In genomic region chrX:119919835-119920585, GRCh38 we compare ENCODE assay signal across 19 cellular contexts. TPM values are rescaled to one million over a fixed set of nuclear protein-coding genes. Genes with fewer than 3 reads are reported as not detected.
DNase-seq lines count a peak whose midpoint lies in the region; ATAC-seq, FAIRE-seq and TF ChIP-seq lines count a peak whose summit lies in the region.
"Had no signal": no experiment of that assay in that cellular context is flagged by ENCODE, and none has a peak within 500 bp of the region (broad histone marks: within the 10 kb centered on the region; RNA-seq: fewer than 3 reads in every experiment).

No MANE protein-coding gene starts in this region.

- intact Hi-C loops in K562 (cut with micrococcal nuclease) = no loop called here

- H3K79me2 ChIP-seq in K562 (ENCODE audit: control insufficient read depth, insufficient read depth, low read length) = no peaks in the 10 kb centered on the region

- H2AFZ ChIP-seq in K562 (ENCODE audit: low read depth, low read length) = no peak overlapping the region
- H2AFZ ChIP-seq: GM23338 had no signal

- no peak for TF ChIP-seq EP300 in A549 (IDR thresholded peaks at IDR 0.05)
- no peak for TF ChIP-seq EP300 in K562 (IDR thresholded peaks at IDR 0.05; ENCODE audit: low read length)

- no peak for TF ChIP-seq POLR2A in A549 (IDR thresholded peaks at IDR 0.05; ENCODE audit: low read length)
- TF ChIP-seq POLR2A in K562 (conservative IDR thresholded peaks at IDR 0.05) = no peak

- H3K9me3 ChIP-seq in A549 (no peaks in the 10 kb centered on the region), HAP-1 (no peaks in the 10 kb centered on the region), K562 (replicated peaks; ENCODE audit: control insufficient read depth, insufficient read depth, low read depth, low read length) (no peaks in the 10 kb centered on the region)
- H3K9me3 ChIP-seq: Caco-2 had no signal

- FAIRE-seq in A549 (lab: Jason Lieb, UNC) = no peak
- FAIRE-seq in K562 (lab: Jason Lieb, UNC) = no peak
- FAIRE-seq: G401.6, GM12892, H54 had no signal

- CTCF ChIA-PET in A549 (lab: Yijun Ruan, JAX) (interaction anchor here (0.9 kb wide), 1 partner anchor 32 kb away, joined by 5 read pairs; no protein-coding TSS in a partner anchor), K562 (lab: Yijun Ruan, JAX; ENCODE audit: low intra/inter-chr PET ratio) (no interaction called here)

- H4K20me1 ChIP-seq in K562 (replicated peaks; ENCODE audit: control insufficient read depth, insufficient read depth, low read length) = no peaks in the 10 kb centered on the region

- no peak overlapping the region for H3K9ac ChIP-seq in K562 (ENCODE audit: insufficient read depth in 1 of 2, low read depth in 2 of 2, low read length in 2 of 2)

- H3K27ac ChIP-seq in A549 (no peak overlapping the region), K562 (ENCODE audit: extremely low read depth, low read depth, low read length) (no peak overlapping the region)

- ATAC-seq in A549 (no peak), K562 (no peak)
- ATAC-seq: GM23338 had no signal

- DNase-seq in A549 (ENCODE audit: low read depth in 1 of 2, low spot score in 1 of 2) (no peak), HAP-1 (ENCODE audit: low spot score in 2 of 2) (peak; percentile 79 to 91), K562 (ENCODE audit: extremely low read depth in 1 of 4, low spot score in 3 of 4) (no peak), NCI-H345 treated with DMSO at 0.1 percent for 48 hours (lab: John Stamatoyannopoulos, UW; ENCODE audit: unreplicated experiment) (no peak), GM13977 (ENCODE audit: low spot score) (no peak), NCI-H2227 (lab: John Stamatoyannopoulos, UW; ENCODE audit: unreplicated experiment) (no peak)
- DNase-seq: 8988T; C1 segment of cervical spinal cord; Caco-2; CD4-positive, alpha-beta memory T cell; DMS153; DND-41; HCEC 1CT had no signal

- H3K4me1 ChIP-seq in A549 (no peaks in the 10 kb centered on the region), HAP-1 (peaks cover 27% of the 10 kb centered on the region), K562 (replicated peaks in 1 of 2; ENCODE audit: control insufficient read depth in 2 of 2, insufficient read depth in 2 of 2, low read length in 2 of 2) (no peaks in the 10 kb centered on the region; a peak in 1 of 5 replicates)
- H3K4me1 ChIP-seq: Caco-2 had no signal

- BruUV-seq in K562 (replicated peaks; lab: Mats Ljungman, UMichigan) = no TSS peak

- no peak for TF ChIP-seq RAD21 in A549 (conservative IDR thresholded peaks at IDR 0.05 in 1 of 2, IDR thresholded peaks at IDR 0.05 in 1 of 2)
- TF ChIP-seq RAD21 in K562 (CRISPR knock-in tag; conservative IDR thresholded peaks at IDR 0.05 in 1 of 2, IDR thresholded peaks at IDR 0.05 in 1 of 2) = no peak

- in situ Hi-C loops in HAP-1 (cut with MboI; ENCODE audit: low sequenced_read_pairs) (no loop called here), K562 (cut with MboI) (no loop called here), GM13977 (cut with MboI; ENCODE audit: low pct_unique_long_range_greater_than_20kb, low sequenced_read_pairs, unreplicated experiment) (no loop called here)

- 93% methylated on average over 5 of the region's 5 CpGs for WGBS in A549 (ENCODE audit: missing lambda C conversion rate)
- WGBS in K562 (ENCODE audit: insufficient coverage, low coverage, missing lambda C conversion rate) = 62% methylated on average over 5 of the region's 5 CpGs

- H3K4me3 ChIP-seq in A549 (no peak overlapping the region), HAP-1 (no peak overlapping the region), K562 (no peak overlapping the region)
- H3K4me3 ChIP-seq: GM23338 had no signal

- TF ChIP-seq CTCF in A549 (IDR thresholded peaks at IDR 0.05) = no peak
- no peak for TF ChIP-seq CTCF in K562 (IDR thresholded peaks at IDR 0.05 in 2 of 3, conservative IDR thresholded peaks at IDR 0.05 in 1 of 3; ENCODE audit: insufficient read depth in 2 of 3, low read depth in 1 of 3, low read length in 3 of 3)
- TF ChIP-seq CTCF in GM13977 (IDR thresholded peaks at IDR 0.05; ENCODE audit: extremely low read depth, insufficient read depth, missing control alignments) = no peak

- H3K4me2 ChIP-seq in A549 (no peak overlapping the region), K562 (ENCODE audit: insufficient read depth, low read length) (no peak overlapping the region)
- H3K4me2 ChIP-seq: GM23338 had no signal

- no peaks in the 10 kb centered on the region for H3K9me1 ChIP-seq in K562 (ENCODE audit: control insufficient read depth, insufficient read depth, low read length)

- H3K36me3 ChIP-seq in HAP-1 (replicated peaks) (peaks cover 19% of the 10 kb centered on the region), K562 (ENCODE audit: control insufficient read depth, insufficient read depth, low read length) (no peaks in the 10 kb centered on the region)

- POLR2A ChIA-PET in A549 (lab: Yijun Ruan, JAX) = no interaction called here
- POLR2A ChIA-PET in K562 (lab: Yijun Ruan, JAX) = no interaction called here

- no peaks in the 10 kb centered on the region for H3K27me3 ChIP-seq in HAP-1 (ENCODE audit: low read depth)
- no peaks in the 10 kb centered on the region for H3K27me3 ChIP-seq in K562 (ENCODE audit: control insufficient read depth in 2 of 2, insufficient read depth in 2 of 2, low read length in 2 of 2)

RNA-seq across cellular contexts. Expression of gene NKAP, which starts 23.5 kb away (rescaled TPM):
- 7.7 and 16.9 TPM in 2 replicates for polyA plus RNA-seq in A549 (2011; rRNA removed)
- polyA plus RNA-seq in A549 (2012; cell fraction: cytosol; rRNA removed) = 3.4 and 3.5 TPM in 2 replicates
- 2.5 and 3.0 TPM in 2 replicates for polyA plus RNA-seq in A549 (2012; cell fraction: nucleus; rRNA removed)
- 5.9 to 6.6 TPM (median 6.3 TPM) in 3 replicates for polyA plus RNA-seq in A549 (2017; fragmentation: RNase III; extraction: RNeasy Plus Mini Kit Qiagen cat#74134 plus additional on column Dnase treatment)
- polyA minus RNA-seq in A549 (2011; rRNA and poly(A)+ RNA removed) = 1.5 and 1.6 TPM in 2 replicates
- 5.0 and 13.7 TPM in 2 replicates for total RNA-seq in K562 (2011; cell fraction: chromatin; rRNA removed; ENCODE audit: low replicate concordance)
- 3.0 and 3.2 TPM in 2 replicates for total RNA-seq in K562 (2011; cell fraction: nucleolus; rRNA removed)
- 5.2 and 14.0 TPM in 2 replicates for total RNA-seq in K562 (2011; cell fraction: nucleoplasm; rRNA removed)
- total RNA-seq in K562 (2014; rRNA removed) = 7.1 and 8.1 TPM in 2 replicates
- 8.2 and 10.6 TPM in 2 replicates for total RNA-seq in K562 (2014; rRNA removed; fragmentation: Illumina TruSeq; extraction: Trizol)
- 6.3 and 7.0 TPM in 2 replicates for total RNA-seq in K562 (2015; rRNA removed; fragmentation: Illumina TruSeq; extraction: Trizol)
- total RNA-seq in K562 (2021) = 8.2 and 8.8 TPM in 2 replicates
- polyA plus RNA-seq in K562 (2011; rRNA removed) = 5.6 and 6.3 TPM in 2 replicates
- polyA plus RNA-seq in K562 (2011; cell fraction: cytosol; rRNA removed) = 3.6 and 4.1 TPM in 2 replicates
- 2.1 and 2.2 TPM in 2 replicates for polyA plus RNA-seq in K562 (2011; cell fraction: nucleus; rRNA removed)
- polyA plus RNA-seq in K562 (2012) = 5.4 and 9.4 TPM in 2 replicates
- polyA plus RNA-seq in K562 (2014; fragmentation: Illumina TruSeq; extraction: Trizol) = 5.8 and 6.7 TPM in 2 replicates
- 1 to 10 TPM; 3.1 to 3.4 TPM for polyA plus RNA-seq in K562 (2014; fragmentation: Nextera tagmentation; extraction: Ambion mirVana)
- 6.4 and 8.3 TPM in 2 replicates for polyA plus RNA-seq in K562 (2014; rRNA removed)
- 4.8 and 6.5 TPM in 2 replicates for polyA minus RNA-seq in K562 (2011; rRNA and poly(A)+ RNA removed)
- polyA minus RNA-seq in K562 (2011; cell fraction: cytosol; rRNA and poly(A)+ RNA removed) = 2.9 and 3.5 TPM in 2 replicates
- polyA minus RNA-seq in K562 (2011; cell fraction: nucleus; rRNA and poly(A)+ RNA removed) = 2.3 and 4.4 TPM in 2 replicates

RNA-seq across cellular contexts. Expression of gene AKAP14, which starts 24.3 kb away (rescaled TPM):
- polyA plus RNA-seq in A549 (2011; rRNA removed) = 0.09 TPM in 1 of 2 replicates, not detected in the other
- not detected in 2 replicates for polyA plus RNA-seq in A549 (2012; cell fraction: cytosol; rRNA removed)
- polyA plus RNA-seq in A549 (2012; cell fraction: nucleus; rRNA removed) = not detected in 2 replicates
- not detected in 3 replicates for polyA plus RNA-seq in A549 (2017; fragmentation: RNase III; extraction: RNeasy Plus Mini Kit Qiagen cat#74134 plus additional on column Dnase treatment)
- not detected in 2 replicates for polyA minus RNA-seq in A549 (2011; rRNA and poly(A)+ RNA removed)
- total RNA-seq in K562 (2011; cell fraction: chromatin; rRNA removed; ENCODE audit: low replicate concordance) = not detected in 2 replicates
- total RNA-seq in K562 (2011; cell fraction: nucleolus; rRNA removed) = not detected in 2 replicates
- total RNA-seq in K562 (2011; cell fraction: nucleoplasm; rRNA removed) = 1.6 TPM in 1 of 2 replicates, not detected in the other
- total RNA-seq in K562 (2014; rRNA removed) = not detected in 2 replicates
- total RNA-seq in K562 (2014; rRNA removed; fragmentation: Illumina TruSeq; extraction: Trizol) = 0.48 TPM in 1 of 2 replicates, not detected in the other
- total RNA-seq in K562 (2015; rRNA removed; fragmentation: Illumina TruSeq; extraction: Trizol) = not detected in 2 replicates
- not detected in 2 replicates for total RNA-seq in K562 (2021)
- not detected in 2 replicates for polyA plus RNA-seq in K562 (2011; rRNA removed)
- polyA plus RNA-seq in K562 (2011; cell fraction: cytosol; rRNA removed) = not detected in 2 replicates
- not detected in 2 replicates for polyA plus RNA-seq in K562 (2011; cell fraction: nucleus; rRNA removed)
- not detected in 2 replicates for polyA plus RNA-seq in K562 (2012)
- polyA plus RNA-seq in K562 (2014; fragmentation: Illumina TruSeq; extraction: Trizol) = not detected in 2 replicates
- polyA plus RNA-seq in K562 (2014; fragmentation: Nextera tagmentation; extraction: Ambion mirVana) = not detected
- polyA plus RNA-seq in K562 (2014; rRNA removed) = not detected in 2 replicates
- polyA minus RNA-seq in K562 (2011; rRNA and poly(A)+ RNA removed) = not detected in 2 replicates
- polyA minus RNA-seq in K562 (2011; cell fraction: cytosol; rRNA and poly(A)+ RNA removed) = not detected in 2 replicates
- polyA minus RNA-seq in K562 (2011; cell fraction: nucleus; rRNA and poly(A)+ RNA removed) = not detected in 2 replicates
- total RNA-seq: A673; Caco-2; CD4-positive, alpha-beta memory T cell had no signal
- polyA plus RNA-seq: BJ; CD4-positive, alpha-beta memory T cell had no signal

RNA-seq across cellular contexts. Expression of gene NDUFA1, which starts 48.4 kb away (rescaled TPM):
- polyA plus RNA-seq in A549 (2011; rRNA removed) = 249 and 435 TPM in 2 replicates
- polyA plus RNA-seq in A549 (2012; cell fraction: cytosol; rRNA removed) = 160 and 229 TPM in 2 replicates
- 28.0 and 57.8 TPM in 2 replicates for polyA plus RNA-seq in A549 (2012; cell fraction: nucleus; rRNA removed)
- polyA plus RNA-seq in A549 (2017; fragmentation: RNase III; extraction: RNeasy Plus Mini Kit Qiagen cat#74134 plus additional on column Dnase treatment) = 432 to 469 TPM (median 449 TPM) in 3 replicates
- polyA minus RNA-seq in A549 (2011; rRNA and poly(A)+ RNA removed) = 45.5 and 52.3 TPM in 2 replicates
- total RNA-seq in K562 (2011; cell fraction: chromatin; rRNA removed; ENCODE audit: low replicate concordance) = 25.7 and 39.2 TPM in 2 replicates
- 32.1 and 33.7 TPM in 2 replicates for total RNA-seq in K562 (2011; cell fraction: nucleolus; rRNA removed)
- total RNA-seq in K562 (2011; cell fraction: nucleoplasm; rRNA removed) = 56.5 and 62.8 TPM in 2 replicates
- total RNA-seq in K562 (2014; rRNA removed) = 160 and 218 TPM in 2 replicates
- total RNA-seq in K562 (2014; rRNA removed; fragmentation: Illumina TruSeq; extraction: Trizol) = 402 and 409 TPM in 2 replicates
- 378 and 383 TPM in 2 replicates for total RNA-seq in K562 (2015; rRNA removed; fragmentation: Illumina TruSeq; extraction: Trizol)
- total RNA-seq in K562 (2021) = 169 and 177 TPM in 2 replicates
- 336 and 418 TPM in 2 replicates for polyA plus RNA-seq in K562 (2011; rRNA removed)
- 39.5 and 169 TPM in 2 replicates for polyA plus RNA-seq in K562 (2011; cell fraction: cytosol; rRNA removed)
- polyA plus RNA-seq in K562 (2011; cell fraction: nucleus; rRNA removed) = 44.8 and 122 TPM in 2 replicates
- polyA plus RNA-seq in K562 (2012) = 155 and 439 TPM in 2 replicates
- polyA plus RNA-seq in K562 (2014; fragmentation: Illumina TruSeq; extraction: Trizol) = 162 and 191 TPM in 2 replicates
- 1,000 to 10,000 TPM; 1,140 to 1,285 TPM for polyA plus RNA-seq in K562 (2014; fragmentation: Nextera tagmentation; extraction: Ambion mirVana)
- polyA plus RNA-seq in K562 (2014; rRNA removed) = 308 and 430 TPM in 2 replicates
- 149 and 153 TPM in 2 replicates for polyA minus RNA-seq in K562 (2011; rRNA and poly(A)+ RNA removed)
- polyA minus RNA-seq in K562 (2011; cell fraction: cytosol; rRNA and poly(A)+ RNA removed) = 54.1 and 64.7 TPM in 2 replicates
- polyA minus RNA-seq in K562 (2011; cell fraction: nucleus; rRNA and poly(A)+ RNA removed) = 8.3 and 22.9 TPM in 2 replicates

RNA-seq across cellular contexts. Expression of gene RNF113A, which starts 48.5 kb away (rescaled TPM):
- polyA plus RNA-seq in A549 (2011; rRNA removed) (16.5 and 18.5 TPM in 2 replicates), A549 (2017; fragmentation: RNase III; extraction: RNeasy Plus Mini Kit Qiagen cat#74134 plus additional on column Dnase treatment) (17.8 to 18.6 TPM (median 18.4 TPM) in 3 replicates), K562 (2011; rRNA removed) (21.2 and 25.6 TPM in 2 replicates), K562 (2014; fragmentation: Illumina TruSeq; extraction: Trizol) (27.8 and 32.8 TPM in 2 replicates), K562 (2014; fragmentation: Nextera tagmentation; extraction: Ambion mirVana) (10 to 100 TPM; 23.9 to 29.4 TPM), K562 (2014; rRNA removed) (38.4 and 39.5 TPM in 2 replicates)
- 17.2 and 20.6 TPM in 2 replicates for polyA plus RNA-seq in A549 (2012; cell fraction: cytosol; rRNA removed)
- polyA plus RNA-seq in A549 (2012; cell fraction: nucleus; rRNA removed) = 12.7 and 15.8 TPM in 2 replicates
- polyA minus RNA-seq in A549 (2011; rRNA and poly(A)+ RNA removed) = 8.6 and 9.0 TPM in 2 replicates
- 11.5 and 17.2 TPM in 2 replicates for total RNA-seq in K562 (2011; cell fraction: chromatin; rRNA removed; ENCODE audit: low replicate concordance)
- 15.0 and 17.9 TPM in 2 replicates for total RNA-seq in K562 (2011; cell fraction: nucleolus; rRNA removed)
- 14.0 and 14.8 TPM in 2 replicates for total RNA-seq in K562 (2011; cell fraction: nucleoplasm; rRNA removed)
- total RNA-seq in K562 (2014; rRNA removed) (31.2 and 31.9 TPM in 2 replicates), K562 (2014; rRNA removed; fragmentation: Illumina TruSeq; extraction: Trizol) (17.9 and 22.4 TPM in 2 replicates), K562 (2015; rRNA removed; fragmentation: Illumina TruSeq; extraction: Trizol) (26.4 and 28.1 TPM in 2 replicates), K562 (2021) (26.3 and 28.5 TPM in 2 replicates)
- 21.0 and 23.4 TPM in 2 replicates for polyA plus RNA-seq in K562 (2011; cell fraction: cytosol; rRNA removed)
- 22.4 and 31.4 TPM in 2 replicates for polyA plus RNA-seq in K562 (2011; cell fraction: nucleus; rRNA removed)
- polyA plus RNA-seq in K562 (2012) = 27.0 and 41.1 TPM in 2 replicates
- 11.4 and 14.6 TPM in 2 replicates for polyA minus RNA-seq in K562 (2011; rRNA and poly(A)+ RNA removed)
- polyA minus RNA-seq in K562 (2011; cell fraction: cytosol; rRNA and poly(A)+ RNA removed) = 9.5 and 11.5 TPM in 2 replicates
- 3.6 and 10.3 TPM in 2 replicates for polyA minus RNA-seq in K562 (2011; cell fraction: nucleus; rRNA and poly(A)+ RNA removed)

Comparison
In these comparisons a context has a peak if more than half of its experiments do, and no peak if none do; other contexts are left out.
1. DNase-seq: peak in HAP-1 (2 of 2); none in A549 (0 of 2), K562 (0 of 4), NCI-H345 treated with DMSO at 0.1 percent for 48 hours (single experiment), GM13977 (single experiment) and NCI-H2227 (single experiment).
2. Of the 35 proteins assayed by ChIP-seq in both K562 and A549: peak only in K562: none; only in A549: none; in both: CEBPB; in neither: 34.